In the genomic region with DNA sequence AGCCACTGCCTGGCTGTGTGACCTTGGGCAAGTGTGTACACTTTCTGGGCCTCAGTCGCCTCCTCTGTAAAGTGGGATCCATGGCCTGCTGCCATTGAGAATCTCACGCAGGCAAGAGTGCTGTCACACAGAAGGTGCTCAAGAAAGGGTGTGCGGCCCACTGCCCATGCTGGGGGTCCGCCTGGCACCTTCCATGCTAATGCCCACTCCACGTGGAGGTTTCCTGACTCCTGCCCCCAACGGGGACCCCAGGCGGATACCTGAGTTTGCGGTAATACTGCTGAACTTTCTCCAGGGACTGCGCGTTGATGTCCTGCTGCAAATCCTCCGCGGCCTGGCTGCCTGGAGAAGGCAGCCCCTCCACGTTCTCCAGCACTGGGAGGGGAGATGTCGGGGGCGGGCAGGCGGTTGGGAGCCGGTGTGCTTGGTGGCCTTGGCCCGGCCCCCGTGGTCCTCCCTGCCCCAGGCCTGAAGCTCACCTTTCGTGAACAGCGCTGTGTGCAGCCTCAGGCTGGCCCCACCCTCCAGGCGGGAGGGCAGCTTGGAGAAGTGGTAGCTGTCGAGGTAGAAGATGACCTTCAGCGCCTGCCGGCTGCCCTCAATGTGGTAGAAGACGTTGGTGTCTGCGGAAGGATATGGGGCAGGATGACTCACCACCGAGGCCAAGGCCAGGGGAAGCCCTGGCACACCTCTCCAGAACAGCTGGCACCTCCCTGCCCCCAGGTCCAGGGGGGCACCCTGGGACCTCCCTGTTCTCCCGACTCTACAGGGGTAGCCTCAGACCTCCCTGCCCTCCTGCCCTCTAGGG, we compare ENCODE assay signal across 27 cellular contexts.
DNase-seq lines count a peak whose midpoint lies in the region; ATAC-seq, FAIRE-seq and TF ChIP-seq lines count a peak whose summit lies in the region.
"Had no signal": no experiment of that assay in that cellular context is flagged by ENCODE, and none has a peak within 500 bp of the region (broad histone marks: within the 10 kb centered on the region; RNA-seq: fewer than 3 reads in every experiment).

No MANE protein-coding gene starts in this region.

- H3K9me3 ChIP-seq in right cardiac atrium (ENCODE audit: control insufficient read depth, low read length) (no peaks in the 10 kb centered on the region), T-helper 17 cell (ENCODE audit: control insufficient read depth, low read length, poor library complexity, severe bottlenecking) (no peaks in the 10 kb centered on the region), kidney (ENCODE audit: control insufficient read depth in 1 of 2, low read length in 2 of 2) (no peaks in the 10 kb centered on the region)
- H3K9me3 ChIP-seq: SJSA1, thoracic aorta, vagina had no signal

- H3K4me1 ChIP-seq in right cardiac atrium (ENCODE audit: control insufficient read depth, insufficient read depth, low read length): no peaks in the 10 kb centered on the region
- H3K4me1 ChIP-seq in kidney (ENCODE audit: control insufficient read depth in 1 of 2, insufficient read depth in 1 of 2, low read depth in 1 of 2, low read length in 2 of 2): no peaks in the 10 kb centered on the region
- H3K4me1 ChIP-seq: vagina had no signal

- no peak for ATAC-seq in Right ventricle myocardium inferior
- ATAC-seq in right cardiac atrium: no peak
- ATAC-seq in T-helper 17 cell: no peak
- ATAC-seq in T-cell (replicated peaks in 1 of 4): no peak
- no peak for ATAC-seq in GM18870 (IDR thresholded peaks at IDR 0.05; ENCODE audit: unreplicated experiment)

- WGBS in right cardiac atrium: 86% methylated on average over 29 of the region's 29 CpGs

- FAIRE-seq in kidney (lab: Jason Lieb, UNC): no peak
- FAIRE-seq: astrocyte, D721Med, GM12891, small intestine had no signal

- no peak for TF ChIP-seq CTCF in kidney (IDR thresholded peaks at IDR 0.05; ENCODE audit: borderline replicate concordance, extremely low read depth, insufficient read depth)

- H3K27me3 ChIP-seq in right cardiac atrium (ENCODE audit: control insufficient read depth, insufficient read depth): no peaks in the 10 kb centered on the region
- H3K27me3 ChIP-seq: SJSA1, vagina had no signal

- H3K27ac Mint-ChIP-seq in T-helper 17 cell (peak overlapping the region; percentile 84), T-cell (no peak overlapping the region)
- H3K27ac Mint-ChIP-seq: activated CD4-positive, alpha-beta T cell treated with anti-CD3 and anti-CD28 coated beads, Interleukin-2, amount 10 ng/mL, durations not matched to agents 7 days and 5 days; activated naive CD8-positive, alpha-beta T cell; activated T-helper 2 cell treated with anti-CD3 and anti-CD28 coated beads, Interferon-gamma antibody, Interleukin-2, Interleukin-4, amounts not matched to agents 10 μg/mL and 5 μg/mL and 100 μg/mL, durations not matched to agents 14 hours and 24 hours and 36 hours had no signal

- H3K36me3 Mint-ChIP-seq in T-helper 17 cell (ENCODE audit: low read depth): peaks cover 8% of the 10 kb centered on the region
- peaks cover 54% of the 10 kb centered on the region for H3K36me3 Mint-ChIP-seq in T-cell

- H3K9ac ChIP-seq in kidney (ENCODE audit: low read length in 2 of 2): no peak overlapping the region

- DNase-seq in Right ventricle myocardium inferior (ENCODE audit: missing footprints): peak; percentile 30
- no peak for DNase-seq in right cardiac atrium
- no peak for DNase-seq in T-helper 17 cell
- peak; percentile 71 for DNase-seq in kidney
- DNase-seq in T-cell: no peak
- no peak for DNase-seq in HCEC 1CT
- DNase-seq: activated CD4-positive, alpha-beta T cell treated with anti-CD3 and anti-CD28 coated beads, Interleukin-2, amount 10 ng/mL, durations not matched to agents 7 days and 5 days; H9; mammary epithelial cell; NCI-H1105 treated with DMSO at 0.1 percent for 48 hours; NCI-H2029 treated with DMSO at 0.1 percent for 48 hours; NCI-H2227 treated with DMSO at 0.1 percent for 48 hours; occipital lobe; small intestine; T-helper 1 cell had no signal

- no peaks in the 10 kb centered on the region for H3K9me3 Mint-ChIP-seq in T-cell
- H3K9me3 Mint-ChIP-seq: activated CD4-positive, alpha-beta T cell treated with anti-CD3 and anti-CD28 coated beads, Interleukin-2, amount 10 ng/mL, durations not matched to agents 7 days and 5 days; activated T-helper 2 cell treated with anti-CD3 and anti-CD28 coated beads, Interferon-gamma antibody, Interleukin-2, Interleukin-4, amounts not matched to agents 10 μg/mL and 5 μg/mL and 100 μg/mL, durations not matched to agents 14 hours and 24 hours and 36 hours; H9 had no signal

- peaks cover 17% of the 10 kb centered on the region for H3K4me1 Mint-ChIP-seq in T-helper 17 cell
- H3K4me1 Mint-ChIP-seq in T-cell: peaks cover 3 to 4% (median 3%) of the 10 kb centered on the region in 3 donors

- intact Hi-C loops in Right ventricle myocardium inferior (cut with DNase I): no loop called here
- intact Hi-C loops in right cardiac atrium (cut with DNase I): no loop called here
- intact Hi-C loops in kidney (cut with DNase I): no loop called here

- peaks cover 0 to 3% of the 10 kb centered on the region in 2 donors for H3K36me3 ChIP-seq in kidney (ENCODE audit: control insufficient read depth in 1 of 2, insufficient read depth in 2 of 2, low read length in 2 of 2)

- H3K4me3 Mint-ChIP-seq in T-helper 17 cell (no peak overlapping the region), T-cell (no peak overlapping the region)
- H3K4me3 Mint-ChIP-seq: activated CD4-positive, alpha-beta T cell treated with anti-CD3 and anti-CD28 coated beads, Interleukin-2, amount 10 ng/mL, durations not matched to agents 7 days and 5 days; activated naive CD8-positive, alpha-beta T cell; CD14-positive monocyte; H9 had no signal

- H3K4me3 ChIP-seq in right cardiac atrium (ENCODE audit: low read length): no peak overlapping the region
- H3K4me3 ChIP-seq in kidney (ENCODE audit: low read length in 2 of 2): no peak overlapping the region
- H3K4me3 ChIP-seq: SJSA1, thoracic aorta, vagina had no signal

- CTCF ChIA-PET in T-cell (lab: Charles Lee): no interaction called here

- H3K27ac ChIP-seq in right cardiac atrium (ENCODE audit: low read length): no peak overlapping the region
- H3K27ac ChIP-seq in kidney (ENCODE audit: low read depth in 2 of 2, low read length in 2 of 2): no peak overlapping the region
- peak overlapping the region; percentile 23 for H3K27ac ChIP-seq in temporal lobe (ENCODE audit: low read depth, low read length)
- H3K27ac ChIP-seq: epithelial cell of prostate, SJSA1, thoracic aorta, vagina had no signal

- H3K27me3 Mint-ChIP-seq in T-helper 17 cell (no peaks in the 10 kb centered on the region), T-cell (no peaks in the 10 kb centered on the region)
- H3K27me3 Mint-ChIP-seq: activated CD4-positive, alpha-beta T cell treated with anti-CD3 and anti-CD28 coated beads, Interleukin-2, amount 10 ng/mL, durations not matched to agents 7 days and 5 days; activated naive CD8-positive, alpha-beta T cell had no signal

- POLR2A ChIA-PET in T-cell (lab: Charles Lee): no interaction called here

Comparison
In these comparisons a context has a peak if more than half of its experiments do, and no peak if none do; other contexts are left out.
1. DNase-seq: peak in Right ventricle myocardium inferior (single experiment) and kidney (single experiment); none in right cardiac atrium (0 of 3), T-helper 17 cell (0 of 3), T-cell (0 of 34) and HCEC 1CT (single experiment).